13 cellular contexts compared by ENCODE assay signal in the genomic region with DNA sequence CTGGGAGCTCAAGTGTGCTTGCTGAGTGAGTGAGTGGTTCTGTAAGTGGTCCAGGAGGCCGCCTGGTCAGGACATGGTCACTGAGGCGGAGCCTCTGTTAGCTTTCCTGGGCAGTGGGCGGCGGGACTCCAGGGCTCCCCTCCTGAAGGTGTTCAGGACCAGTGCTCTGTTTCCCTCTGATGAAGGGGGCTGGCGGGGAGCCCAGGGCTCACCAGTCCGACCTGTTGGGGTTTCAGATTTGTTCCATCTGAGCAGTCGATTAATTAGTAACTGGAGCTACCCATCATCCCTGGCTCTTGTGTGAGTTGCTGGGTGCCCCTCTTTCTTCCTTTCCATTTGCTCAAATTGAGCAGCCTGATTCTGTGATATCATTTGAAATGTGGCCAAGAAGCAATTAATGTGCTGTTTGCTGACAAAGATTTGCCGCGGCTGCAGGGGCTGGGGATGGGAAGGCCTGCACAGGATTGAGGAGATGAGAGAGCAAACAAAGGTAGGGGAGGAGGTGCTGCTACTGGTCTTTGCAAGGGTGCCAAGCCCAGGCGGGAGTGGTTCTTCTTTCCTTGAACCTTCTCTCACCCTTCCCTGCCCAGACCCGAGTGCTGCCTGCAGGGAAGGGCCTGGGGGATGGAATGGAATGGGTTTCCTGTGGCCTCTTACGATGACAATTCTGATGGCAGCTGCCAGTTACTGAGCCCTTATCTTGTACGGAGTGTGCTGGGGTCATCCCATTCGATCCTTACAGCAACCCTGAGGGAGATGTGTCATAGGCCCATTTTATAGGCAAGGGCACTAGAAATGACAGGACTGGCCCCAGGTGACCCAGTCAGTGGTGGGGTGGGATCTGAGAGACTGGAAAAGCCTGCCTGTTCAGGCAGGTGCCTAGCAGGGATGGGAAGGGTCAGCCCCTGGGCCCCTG.
DNase-seq lines count a peak whose midpoint lies in the region; ATAC-seq and TF ChIP-seq lines count a peak whose summit lies in the region.
"Had no signal": no experiment of that assay in that cellular context is flagged by ENCODE, and none has a peak within 500 bp of the region (broad histone marks: within the 10 kb centered on the region; RNA-seq: fewer than 3 reads in every experiment).

No MANE protein-coding gene starts in this region.

- peak; percentile 63 for DNase-seq in Caki2 (ENCODE audit: low read depth)
- peak; percentile 41 for DNase-seq in NCI-H128 (lab: John Stamatoyannopoulos, UW; ENCODE audit: unreplicated experiment)
- peak; percentile 61 for DNase-seq in RWPE2 (ENCODE audit: low spot score)
- no peak for DNase-seq in neuronal stem cell (ENCODE audit: low spot score)
- DNase-seq in activated CD4-positive, alpha-beta T cell treated with anti-CD3 and anti-CD28 coated beads, Interleukin-2, amount 50 U/mL, for 4 hours, result no peak
- DNase-seq in AML-193 (lab: John Stamatoyannopoulos, UW), result no peak
- DNase-seq: activated naive CD4-positive, alpha-beta T cell treated with anti-CD3 and anti-CD28 coated beads, Interleukin-2, amount 50 U/mL, for 16 hours; GF-D8; stimulated activated CD4-positive, alpha-beta T cell treated with anti-CD3 and anti-CD28 coated beads, Interleukin-1b, Interleukin-23, amount 100 ng/mL, for 48 hours had no signal

- no peak overlapping the region for H2AFZ ChIP-seq in neuronal stem cell (ENCODE audit: low read length)

- in situ Hi-C loops in Caki2 (cut with HindIII; ENCODE audit: low pct_unique_long_range_greater_than_20kb, low sequenced_read_pairs), result no loop called here

- no peak overlapping the region for H3K9ac ChIP-seq in neuronal stem cell (ENCODE audit: low read depth, low read length, poor library complexity)
- H3K9ac ChIP-seq: BLaER1 treated with 17β-estradiol and CSF1 and Interleukin-3, amounts not matched to agents 10 nM and 100 nM had no signal

- peak; percentile 4 for ATAC-seq in RWPE2 (ENCODE audit: low read depth)
- ATAC-seq in HG03045 (IDR thresholded peaks at IDR 0.05; ENCODE audit: unreplicated experiment), result no peak
- ATAC-seq in HG02571 (IDR thresholded peaks at IDR 0.05; ENCODE audit: unreplicated experiment), result no peak

- no peak overlapping the region for H2BK15ac ChIP-seq in neuronal stem cell (ENCODE audit: low read length)

- peak overlapping the region; percentile 33 for H3K18ac ChIP-seq in neuronal stem cell (ENCODE audit: low read length)

- H3K4ac ChIP-seq in neuronal stem cell (ENCODE audit: low read length), result no peak overlapping the region

- peak overlapping the region; percentile 17 for H2BK5ac ChIP-seq in neuronal stem cell (ENCODE audit: low read length)

- no peaks in the 10 kb centered on the region for H3K79me1 ChIP-seq in neuronal stem cell (ENCODE audit: low read depth, low read length)

- H3K4me1 ChIP-seq in RWPE2 (ENCODE audit: insufficient read depth, poor library complexity, severe bottlenecking) (peaks cover 25% of the 10 kb centered on the region), neuronal stem cell (ENCODE audit: control insufficient read depth in 2 of 2, insufficient read depth in 1 of 2, low read depth in 1 of 2, low read length in 2 of 2) (peaks cover 0 to 17% of the 10 kb centered on the region in 2 donors)
- H3K4me1 ChIP-seq: BLaER1 treated with 17β-estradiol and CSF1 and Interleukin-3, amounts not matched to agents 10 nM and 100 nM; esophagus muscularis mucosa had no signal

- no peak for TF ChIP-seq CTCF in RWPE2 (IDR thresholded peaks at IDR 0.05; ENCODE audit: poor library complexity, severe bottlenecking)

- no peak overlapping the region for H3K23ac ChIP-seq in neuronal stem cell (ENCODE audit: low read depth, low read length, poor library complexity)

- H2BK12ac ChIP-seq in neuronal stem cell (ENCODE audit: low read length), result no peak overlapping the region

- H3K27me3 ChIP-seq in RWPE2 (ENCODE audit: insufficient read depth, poor library complexity, severe bottlenecking) (no peaks in the 10 kb centered on the region), neuronal stem cell (ENCODE audit: control insufficient read depth in 3 of 3, insufficient read depth in 3 of 3, low read depth in 1 of 3, low read length in 3 of 3) (peaks cover 0 to 10% (median 0%) of the 10 kb centered on the region in 3 experiments)
- H3K27me3 ChIP-seq: BLaER1 treated with 17β-estradiol and CSF1 and Interleukin-3, amounts not matched to agents 10 nM and 100 nM; esophagus muscularis mucosa had no signal

- no peak overlapping the region for H3K4me3 ChIP-seq in RWPE2 (ENCODE audit: severe bottlenecking)
- H3K4me3 ChIP-seq in neuronal stem cell (ENCODE audit: low read length in 2 of 2), result no peak overlapping the region
- H3K4me3 ChIP-seq: BLaER1 treated with 17β-estradiol and CSF1 and Interleukin-3, amounts not matched to agents 10 nM and 100 nM; esophagus muscularis mucosa had no signal

- no peak overlapping the region for H4K91ac ChIP-seq in neuronal stem cell (ENCODE audit: low read depth, low read length, poor library complexity)

- WGBS in neuronal stem cell (ENCODE audit: extremely low coverage in 2 of 2, insufficient read length in 2 of 2, insufficient replicate concordance in 1 of 2), 2 donors, result no CpG with 5 or more reads among the region's 14 CpGs

- H2AK5ac ChIP-seq in neuronal stem cell (ENCODE audit: low read depth, low read length), result peak overlapping the region; percentile 8

- H4K8ac ChIP-seq in neuronal stem cell (ENCODE audit: low read depth, low read length), result no peak overlapping the region

- no peaks in the 10 kb centered on the region for H3K9me3 ChIP-seq in RWPE2 (ENCODE audit: severe bottlenecking)
- no peaks in the 10 kb centered on the region for H3K9me3 ChIP-seq in neuronal stem cell (replicated peaks in 1 of 2; ENCODE audit: control insufficient read depth in 2 of 2, insufficient read depth in 1 of 2, low read depth in 1 of 2, low read length in 2 of 2)
- H3K9me3 ChIP-seq: BLaER1 treated with 17β-estradiol and CSF1 and Interleukin-3, amounts not matched to agents 10 nM and 100 nM; esophagus muscularis mucosa had no signal

- H3K27ac ChIP-seq in RWPE2 (ENCODE audit: poor library complexity, severe bottlenecking) (peak overlapping the region; percentile 55), neuronal stem cell (replicated peaks; ENCODE audit: low read length) (no peak overlapping the region)
- H3K27ac ChIP-seq: BLaER1 treated with 17β-estradiol and CSF1 and Interleukin-3, amounts not matched to agents 10 nM and 100 nM; esophagus muscularis mucosa had no signal

- no peak overlapping the region for H2BK120ac ChIP-seq in neuronal stem cell (ENCODE audit: low read depth, low read length)

- H3K36me3 ChIP-seq in RWPE2 (ENCODE audit: low read depth), result no peaks in the 10 kb centered on the region
- no peaks in the 10 kb centered on the region for H3K36me3 ChIP-seq in neuronal stem cell (replicated peaks in 1 of 2; ENCODE audit: control insufficient read depth in 2 of 2, insufficient read depth in 2 of 2, low read length in 2 of 2)
- H3K36me3 ChIP-seq: BLaER1 treated with 17β-estradiol and CSF1 and Interleukin-3, amounts not matched to agents 10 nM and 100 nM; esophagus muscularis mucosa had no signal

- no peak overlapping the region for H3K14ac ChIP-seq in neuronal stem cell (ENCODE audit: low read length)

- H3K4me2 ChIP-seq in neuronal stem cell (ENCODE audit: insufficient read depth, low read length, poor library complexity, severe bottlenecking), result no peak overlapping the region
- H3K4me2 ChIP-seq: BLaER1 treated with 17β-estradiol and CSF1 and Interleukin-3, amounts not matched to agents 10 nM and 100 nM had no signal

Comparison
In these comparisons a context has a peak if more than half of its experiments do, and no peak if none do; other contexts are left out.
1. DNase-seq: peak in Caki2 (single experiment), NCI-H128 (single experiment) and RWPE2 (single experiment); none in neuronal stem cell (single experiment), activated CD4-positive, alpha-beta T cell treated with anti-CD3 and anti-CD28 coated beads, Interleukin-2, amount 50 U/mL, for 4 hours (0 of 2) and AML-193 (0 of 2).